ENCODE assay signal across 11 cellular contexts in the genomic region with DNA sequence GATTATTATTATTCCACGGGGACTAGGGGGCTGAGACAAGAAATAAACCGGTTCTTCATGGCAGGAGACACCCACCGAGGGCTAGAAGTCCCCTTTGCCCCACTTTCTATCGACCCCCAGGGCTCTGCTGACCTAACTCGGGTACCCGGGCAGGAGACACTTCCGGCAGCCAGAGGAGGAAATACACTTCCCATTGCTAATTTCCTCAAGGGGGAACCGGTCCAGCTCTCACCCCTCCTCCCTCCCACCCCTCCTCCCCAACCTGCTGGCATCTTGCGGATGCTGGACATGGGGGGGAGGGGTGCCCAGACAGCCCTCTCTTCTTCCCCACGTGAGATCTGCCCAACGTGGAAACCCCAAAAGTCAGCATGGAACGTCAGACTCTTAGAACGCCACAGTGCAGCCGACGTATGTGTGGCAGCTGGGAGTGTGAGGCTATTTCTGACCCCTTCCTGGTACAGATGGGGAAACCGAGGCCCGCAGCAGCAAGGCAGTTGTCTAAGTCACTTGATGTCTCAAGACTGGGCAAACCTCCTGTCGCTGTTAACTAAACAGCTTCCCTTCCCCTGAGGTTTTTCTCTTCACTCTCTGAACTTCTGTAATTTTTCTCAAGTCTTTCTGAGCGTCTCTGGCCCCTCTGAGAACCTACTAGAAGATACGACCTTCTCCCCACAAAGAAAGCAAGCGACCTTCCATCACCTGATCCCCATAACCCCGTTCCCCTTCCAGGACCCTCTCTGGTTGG. TPM values are rescaled to one million over a fixed set of nuclear protein-coding genes. Genes with fewer than 3 reads are reported as not detected.
DNase-seq lines count a peak whose midpoint lies in the region; ATAC-seq and TF ChIP-seq lines count a peak whose summit lies in the region.
"Had no signal": no experiment of that assay in that cellular context is flagged by ENCODE, and none has a peak within 500 bp of the region (broad histone marks: within the 10 kb centered on the region; RNA-seq: fewer than 3 reads in every experiment).

No MANE protein-coding gene starts in this region.

- intact Hi-C loops in right cardiac atrium (cut with DNase I) (no loop called here), lower leg skin (cut with DNase I; ENCODE audit: low total_unique reads) (no loop called here)

- TF ChIP-seq CTCF in lower leg skin (IDR thresholded peaks at IDR 0.05): no peak

- H3K9me3 ChIP-seq in right cardiac atrium (ENCODE audit: control insufficient read depth, low read length): no peaks in the 10 kb centered on the region

- no peak for TF ChIP-seq POLR2A in lower leg skin (IDR thresholded peaks at IDR 0.05)

- H3K4me1 ChIP-seq in right cardiac atrium (ENCODE audit: control insufficient read depth, insufficient read depth, low read length): peaks cover 3% of the 10 kb centered on the region

- H3K4me3 ChIP-seq in right cardiac atrium (ENCODE audit: low read length): peak overlapping the region; percentile 26
- H3K4me3 ChIP-seq in lower leg skin (ENCODE audit: low read depth, poor library complexity, severe bottlenecking): no peak overlapping the region

- peak; percentile 25; the same call in 2 of the 3 replicates for ATAC-seq in SK-N-SH treated with all-trans-retinoic acid at 6 μM for 48 hours
- peak in 1 of 2 donors; percentile 53 for ATAC-seq in right cardiac atrium
- no peak for ATAC-seq in stimulated activated naive CD8-positive, alpha-beta T cell treated with anti-CD3 and anti-CD28 coated beads, Interleukin-15, Interleukin-2, amounts not matched to agents 100 U/mL and 50 U/mL, for 24 hours
- no peak for ATAC-seq in HG03457 (IDR thresholded peaks at IDR 0.05; ENCODE audit: unreplicated experiment)

- 3% methylated on average over 22 of the region's 22 CpGs for WGBS in right cardiac atrium
- 6% methylated on average over 21 to 22 of the region's 22 CpGs for WGBS in lower leg skin, 2 donors

- no peaks in the 10 kb centered on the region for H3K27me3 ChIP-seq in right cardiac atrium (ENCODE audit: control insufficient read depth, insufficient read depth)

- H3K27ac ChIP-seq in right cardiac atrium (ENCODE audit: low read length): peak overlapping the region; percentile 38

- DNase-seq in SIG-M5 treated with dmso at 0.1 percent for 504 hours (lab: John Stamatoyannopoulos, UW; ENCODE audit: unreplicated experiment) (peak; percentile 23), SIG-M5 (lab: John Stamatoyannopoulos, UW) (no peak), right cardiac atrium (peak in 2 of 3 donors; percentile 58 to 62), lower leg skin (ENCODE audit: low spot score in 2 of 2) (no peak)
- DNase-seq in stimulated activated naive CD8-positive, alpha-beta T cell treated with anti-CD3 and anti-CD28 coated beads, Interleukin-15, Interleukin-2, amounts not matched to agents 100 U/mL and 50 U/mL, for 24 hours: peak; percentile 19
- no peak for DNase-seq in stimulated activated CD4-positive, alpha-beta T cell treated with anti-CD3 and anti-CD28 coated beads, Interleukin-12 subunit alpha, Interleukin-12 subunit beta, amount 100 ng/mL, for 4 hours
- DNase-seq: NK-92 treated with Interleukin-12 subunit alpha and Interleukin-12 subunit beta, amount 100 ng/mL, for 24 hours had no signal

TF ChIP-seq in SK-N-SH treated with all-trans-retinoic acid at 6 μM for 48 hours, 23 proteins besides CTCF, POLR2A, EP300 and RAD21:
- no peak for TF ChIP-seq TOX (CRISPR knock-in tag; IDR thresholded peaks at IDR 0.05; ENCODE audit: borderline replicate concordance)
- TF ChIP-seq SNAI2 (CRISPR knock-in tag; IDR thresholded peaks at IDR 0.05): no peak
- no peak for TF ChIP-seq PATZ1 (CRISPR knock-in tag; IDR thresholded peaks at IDR 0.05; ENCODE audit: borderline replicate concordance)
- TF ChIP-seq, protein P1, sequence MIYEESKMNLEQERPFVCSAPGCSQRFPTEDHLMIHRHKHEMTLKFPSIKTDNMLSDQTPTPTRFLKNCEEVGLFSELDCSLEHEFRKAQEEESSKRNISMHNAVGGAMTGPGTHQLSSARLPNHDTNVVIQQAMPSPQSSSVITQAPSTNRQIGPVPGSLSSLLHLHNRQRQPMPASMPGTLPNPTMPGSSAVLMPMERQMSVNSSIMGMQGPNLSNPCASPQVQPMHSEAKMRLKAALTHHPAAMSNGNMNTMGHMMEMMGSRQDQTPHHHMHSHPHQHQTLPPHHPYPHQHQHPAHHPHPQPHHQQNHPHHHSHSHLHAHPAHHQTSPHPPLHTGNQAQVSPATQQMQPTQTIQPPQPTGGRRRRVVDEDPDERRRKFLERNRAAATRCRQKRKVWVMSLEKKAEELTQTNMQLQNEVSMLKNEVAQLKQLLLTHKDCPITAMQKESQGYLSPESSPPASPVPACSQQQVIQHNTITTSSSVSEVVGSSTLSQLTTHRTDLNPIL (CRISPR knock-in tag; IDR thresholded peaks at IDR 0.05; ENCODE audit: low read depth): no peak
- no peak for TF ChIP-seq ZNF70 (CRISPR knock-in tag; IDR thresholded peaks at IDR 0.05)
- TF ChIP-seq, protein P2, sequence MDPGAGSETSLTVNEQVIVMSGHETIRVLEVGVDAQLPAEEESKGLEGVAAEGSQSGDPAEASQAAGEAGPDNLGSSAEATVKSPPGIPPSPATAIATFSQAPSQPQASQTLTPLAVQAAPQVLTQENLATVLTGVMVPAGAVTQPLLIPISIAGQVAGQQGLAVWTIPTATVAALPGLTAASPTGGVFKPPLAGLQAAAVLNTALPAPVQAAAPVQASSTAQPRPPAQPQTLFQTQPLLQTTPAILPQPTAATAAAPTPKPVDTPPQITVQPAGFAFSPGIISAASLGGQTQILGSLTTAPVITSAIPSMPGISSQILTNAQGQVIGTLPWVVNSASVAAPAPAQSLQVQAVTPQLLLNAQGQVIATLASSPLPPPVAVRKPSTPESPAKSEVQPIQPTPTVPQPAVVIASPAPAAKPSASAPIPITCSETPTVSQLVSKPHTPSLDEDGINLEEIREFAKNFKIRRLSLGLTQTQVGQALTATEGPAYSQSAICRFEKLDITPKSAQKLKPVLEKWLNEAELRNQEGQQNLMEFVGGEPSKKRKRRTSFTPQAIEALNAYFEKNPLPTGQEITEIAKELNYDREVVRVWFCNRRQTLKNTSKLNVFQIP (CRISPR knock-in tag; IDR thresholded peaks at IDR 0.05; ENCODE audit: borderline replicate concordance, low read depth): no peak
- no peak for TF ChIP-seq PPARA (CRISPR knock-in tag; IDR thresholded peaks at IDR 0.05; ENCODE audit: borderline replicate concordance)
- TF ChIP-seq, protein P3, sequence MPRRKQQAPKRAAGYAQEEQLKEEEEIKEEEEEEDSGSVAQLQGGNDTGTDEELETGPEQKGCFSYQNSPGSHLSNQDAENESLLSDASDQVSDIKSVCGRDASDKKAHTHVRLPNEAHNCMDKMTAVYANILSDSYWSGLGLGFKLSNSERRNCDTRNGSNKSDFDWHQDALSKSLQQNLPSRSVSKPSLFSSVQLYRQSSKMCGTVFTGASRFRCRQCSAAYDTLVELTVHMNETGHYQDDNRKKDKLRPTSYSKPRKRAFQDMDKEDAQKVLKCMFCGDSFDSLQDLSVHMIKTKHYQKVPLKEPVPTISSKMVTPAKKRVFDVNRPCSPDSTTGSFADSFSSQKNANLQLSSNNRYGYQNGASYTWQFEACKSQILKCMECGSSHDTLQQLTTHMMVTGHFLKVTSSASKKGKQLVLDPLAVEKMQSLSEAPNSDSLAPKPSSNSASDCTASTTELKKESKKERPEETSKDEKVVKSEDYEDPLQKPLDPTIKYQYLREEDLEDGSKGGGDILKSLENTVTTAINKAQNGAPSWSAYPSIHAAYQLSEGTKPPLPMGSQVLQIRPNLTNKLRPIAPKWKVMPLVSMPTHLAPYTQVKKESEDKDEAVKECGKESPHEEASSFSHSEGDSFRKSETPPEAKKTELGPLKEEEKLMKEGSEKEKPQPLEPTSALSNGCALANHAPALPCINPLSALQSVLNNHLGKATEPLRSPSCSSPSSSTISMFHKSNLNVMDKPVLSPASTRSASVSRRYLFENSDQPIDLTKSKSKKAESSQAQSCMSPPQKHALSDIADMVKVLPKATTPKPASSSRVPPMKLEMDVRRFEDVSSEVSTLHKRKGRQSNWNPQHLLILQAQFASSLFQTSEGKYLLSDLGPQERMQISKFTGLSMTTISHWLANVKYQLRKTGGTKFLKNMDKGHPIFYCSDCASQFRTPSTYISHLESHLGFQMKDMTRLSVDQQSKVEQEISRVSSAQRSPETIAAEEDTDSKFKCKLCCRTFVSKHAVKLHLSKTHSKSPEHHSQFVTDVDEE (CRISPR knock-in tag; IDR thresholded peaks at IDR 0.05): no peak
- TF ChIP-seq ZC3H10 (CRISPR knock-in tag; IDR thresholded peaks at IDR 0.05): no peak
- no peak for TF ChIP-seq GLIS3 (CRISPR knock-in tag; IDR thresholded peaks at IDR 0.05)
- no peak for TF ChIP-seq CSDC2 (CRISPR knock-in tag; IDR thresholded peaks at IDR 0.05)
- no peak for TF ChIP-seq BACH2 (CRISPR knock-in tag; IDR thresholded peaks at IDR 0.05; ENCODE audit: borderline replicate concordance)
- TF ChIP-seq OSR1 (CRISPR knock-in tag; IDR thresholded peaks at IDR 0.05): no peak
- no peak for TF ChIP-seq ESRRG (CRISPR knock-in tag; IDR thresholded peaks at IDR 0.05)
- TF ChIP-seq ZNF565 (CRISPR knock-in tag; conservative IDR thresholded peaks at IDR 0.05; ENCODE audit: low read depth): no peak

RNA-seq across cellular contexts. Expression of gene GPR4, which starts 3.6 kb away (rescaled TPM):
- total RNA-seq in right cardiac atrium: 10 to 100 TPM in 1 of 4 donors, 1 to 10 TPM in 3; 3.7 to 11.3 (median 4.7) TPM
- 7.7 TPM for polyA plus RNA-seq in right cardiac atrium
- 1 to 10 TPM in 1 of 4 donors, under 1 TPM in 3; 0.34 to 1.0 (median 0.70) TPM for total RNA-seq in lower leg skin
- total RNA-seq: CD4-positive, alpha-beta T cell; myocyte had no signal

RNA-seq across cellular contexts. Expression of gene OPA3, which starts 13.8 kb away (rescaled TPM):
- total RNA-seq in right cardiac atrium (10 to 100 TPM; 20.7 to 27.6 (median 24.1) TPM), lower leg skin (10 to 100 TPM in 3 of 4 donors, 1 to 10 TPM in 1; 4.4 to 15.7 (median 12.7) TPM)
- 17.5 TPM for polyA plus RNA-seq in right cardiac atrium

RNA-seq across cellular contexts. Expression of gene EML2, which starts 40.8 kb away (rescaled TPM):
- 10 to 100 TPM; 25.2 to 37.9 (median 33.7) TPM for total RNA-seq in right cardiac atrium
- 19.0 TPM for polyA plus RNA-seq in right cardiac atrium
- total RNA-seq in lower leg skin: 100 to 1,000 TPM in 1 of 4 donors, 10 to 100 TPM in 3; 85.6 to 101 (median 89.4) TPM

Comparison
In these comparisons a context has a peak if more than half of its experiments do, and no peak if none do; other contexts are left out.
1. DNase-seq: peak in SIG-M5 treated with dmso at 0.1 percent for 504 hours (single experiment), right cardiac atrium (2 of 3) and stimulated activated naive CD8-positive, alpha-beta T cell treated with anti-CD3 and anti-CD28 coated beads, Interleukin-15, Interleukin-2, amounts not matched to agents 100 U/mL and 50 U/mL, for 24 hours (single experiment); none in SIG-M5 (single experiment), stimulated activated CD4-positive, alpha-beta T cell treated with anti-CD3 and anti-CD28 coated beads, Interleukin-12 subunit alpha, Interleukin-12 subunit beta, amount 100 ng/mL, for 4 hours (single experiment) and lower leg skin (0 of 2).